In genomic region chr17:43388198-43389021, GRCh38 we compare ENCODE assay signal across 8 cellular contexts. TPM values are rescaled to one million over a fixed set of nuclear protein-coding genes. Genes with fewer than 3 reads are reported as not detected.
DNase-seq lines count a peak whose midpoint lies in the region; ATAC-seq and TF ChIP-seq lines count a peak whose summit lies in the region.

No MANE protein-coding gene starts in this region.

- H3K4me3 Mint-ChIP-seq in brain: peak overlapping the region; percentile 90 to 94 (median 92)

- peaks cover 0 to 2% (median 0%) of the 10 kb centered on the region in 5 experiments for H3K9me3 Mint-ChIP-seq in brain

- H3K27me3 ChIP-seq in iPS-15b (ENCODE audit: control insufficient read depth, insufficient read depth, low read length): no peaks in the 10 kb centered on the region

- no peak for TF ChIP-seq CTCF in brain (conservative IDR thresholded peaks at IDR 0.05)

- peak; percentile 57 for ATAC-seq in GM18499 (IDR thresholded peaks at IDR 0.05; ENCODE audit: insufficient read depth, unreplicated experiment)
- peak; percentile 77 for ATAC-seq in HG03045 (IDR thresholded peaks at IDR 0.05; ENCODE audit: unreplicated experiment)
- ATAC-seq in HG03025 (IDR thresholded peaks at IDR 0.05; ENCODE audit: low FRiP score, unreplicated experiment): no peak

- H3K9me3 ChIP-seq in iPS-15b (ENCODE audit: control insufficient read depth, insufficient read depth, low read length): no peaks in the 10 kb centered on the region

- H3K4me3 ChIP-seq in iPS-15b (ENCODE audit: low read depth, low read length) (peak overlapping the region; percentile 40), skeletal muscle cell (ENCODE audit: low read depth, low read length) (peak overlapping the region; percentile 67)

- peaks cover 23% of the 10 kb centered on the region for H3K4me1 Mint-ChIP-seq in brain

- peaks cover 3% of the 10 kb centered on the region for H3K27me3 Mint-ChIP-seq in brain

- H3K9ac ChIP-seq in iPS-15b (ENCODE audit: low read depth, low read length): peak overlapping the region; percentile 65

- no peaks in the 10 kb centered on the region for H3K36me3 Mint-ChIP-seq in brain

- peak overlapping the region; percentile 95 to 99 (median 98) for H3K27ac Mint-ChIP-seq in brain

- no peaks in the 10 kb centered on the region for H3K36me3 ChIP-seq in iPS-15b (ENCODE audit: control insufficient read depth, insufficient read depth, low read length)

- no peaks in the 10 kb centered on the region for H3K4me1 ChIP-seq in iPS-15b (ENCODE audit: control insufficient read depth, insufficient read depth, low read length)

- DNase-seq in NCI-H2107 (lab: John Stamatoyannopoulos, UW) (peak; percentile 68), UCSD-AML1 (lab: John Stamatoyannopoulos, UW; ENCODE audit: unreplicated experiment) (peak; percentile 91), skeletal muscle cell (ENCODE audit: low read depth) (peak; percentile 83)

RNA-seq across cellular contexts. Expression of gene ARL4D, which starts 10.4 kb away (rescaled TPM):
- polyA plus RNA-seq in brain (ENCODE audit: insufficient read depth, low read depth, low replicate concordance): 9.2 TPM
